ENCODE assay signal across 8 cellular contexts in the genomic region with DNA sequence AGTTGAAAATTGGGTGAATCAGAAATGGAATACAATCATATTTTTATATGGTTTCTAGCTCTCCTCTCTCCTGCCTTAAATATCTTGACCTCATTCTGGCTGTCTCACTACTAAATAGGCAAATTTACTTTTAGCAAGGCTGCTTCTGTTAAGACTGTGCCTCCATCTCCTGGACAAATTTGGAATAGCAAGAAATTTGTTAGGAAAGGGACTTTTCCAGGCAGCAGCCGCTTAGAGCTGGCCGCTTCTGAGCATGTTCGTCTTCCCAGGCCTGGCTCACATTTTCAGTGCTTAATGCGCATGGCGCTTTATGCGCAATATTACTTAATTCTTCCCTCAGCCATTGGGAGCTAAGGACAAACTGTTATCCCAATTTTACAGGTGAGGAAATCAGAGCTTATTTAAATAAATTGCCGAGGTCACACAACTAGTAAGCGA. TPM values are rescaled to one million over a fixed set of nuclear protein-coding genes. Genes with fewer than 3 reads are reported as not detected.
A peak's percentile ranks its signal among the peaks of the same experiment; 100 is the strongest.
DNase-seq lines count a peak whose midpoint lies in the region; ATAC-seq and TF ChIP-seq lines count a peak whose summit lies in the region.

No MANE protein-coding gene starts in this region.

- H3K9me3 ChIP-seq in CD8-positive, alpha-beta T cell (ENCODE audit: low read length) = no peaks in the 10 kb centered on the region

- peak overlapping the region; percentile 58 for H3K27ac Mint-ChIP-seq in CD8-positive, alpha-beta T cell
- peak overlapping the region; percentile 75 for H3K27ac Mint-ChIP-seq in activated CD4-positive, alpha-beta T cell treated with anti-CD3 and anti-CD28 coated beads, Interleukin-2, amount 10 ng/mL, durations not matched to agents 7 days and 5 days
- peak overlapping the region; percentile 75 for H3K27ac Mint-ChIP-seq in type B pancreatic cell

- no peak for ATAC-seq in CD8-positive, alpha-beta T cell
- no peak for ATAC-seq in GM18505 (IDR thresholded peaks at IDR 0.05; ENCODE audit: unreplicated experiment)

- TF ChIP-seq POLR2A in erythroblast (IDR thresholded peaks at IDR 0.05; ENCODE audit: low read length) (no peak), GM18505 (IDR thresholded peaks at IDR 0.05; ENCODE audit: borderline replicate concordance, extremely low read depth, insufficient read depth, insufficient read length) (no peak)

- H3K27me3 ChIP-seq in CD8-positive, alpha-beta T cell (ENCODE audit: insufficient read depth, low read length) = no peaks in the 10 kb centered on the region

- DNase-seq in CD8-positive, alpha-beta T cell = peak in 3 of 7 experiments; percentile 22 to 42 (median 32)
- peak; percentile 79 for DNase-seq in HCEC 1CT
- peak; percentile 85 for DNase-seq in NCI-H510A treated with DMSO at 0.1 percent for 48 hours (lab: John Stamatoyannopoulos, UW)
- peak; percentile 65 for DNase-seq in activated CD4-positive, alpha-beta T cell treated with anti-CD3 and anti-CD28 coated beads, Interleukin-2, amount 10 ng/mL, durations not matched to agents 7 days and 5 days
- peak; percentile 76 to 88 for DNase-seq in erythroblast (lab: John Stamatoyannopoulos, UW)
- DNase-seq in middle frontal gyrus (ENCODE audit: extremely low spot score, low spot score) = peak; percentile 91
- DNase-seq in type B pancreatic cell (ENCODE audit: extremely low spot score, unreplicated experiment) = no peak

- no peak overlapping the region for H3K27ac ChIP-seq in CD8-positive, alpha-beta T cell (ENCODE audit: low read depth, low read length)

- peaks cover 38% of the 10 kb centered on the region for H3K4me1 Mint-ChIP-seq in CD8-positive, alpha-beta T cell (ENCODE audit: low read depth)
- peaks cover 29% of the 10 kb centered on the region for H3K4me1 Mint-ChIP-seq in activated CD4-positive, alpha-beta T cell treated with anti-CD3 and anti-CD28 coated beads, Interleukin-2, amount 10 ng/mL, durations not matched to agents 7 days and 5 days
- peaks cover 14% of the 10 kb centered on the region for H3K4me1 Mint-ChIP-seq in type B pancreatic cell (ENCODE audit: unreplicated experiment)

- no peaks in the 10 kb centered on the region for H3K9me3 Mint-ChIP-seq in CD8-positive, alpha-beta T cell
- H3K9me3 Mint-ChIP-seq in activated CD4-positive, alpha-beta T cell treated with anti-CD3 and anti-CD28 coated beads, Interleukin-2, amount 10 ng/mL, durations not matched to agents 7 days and 5 days = no peaks in the 10 kb centered on the region
- H3K9me3 Mint-ChIP-seq in type B pancreatic cell = no peaks in the 10 kb centered on the region

- H3K27me3 Mint-ChIP-seq in CD8-positive, alpha-beta T cell (ENCODE audit: low read depth) = no peaks in the 10 kb centered on the region
- no peaks in the 10 kb centered on the region for H3K27me3 Mint-ChIP-seq in activated CD4-positive, alpha-beta T cell treated with anti-CD3 and anti-CD28 coated beads, Interleukin-2, amount 10 ng/mL, durations not matched to agents 7 days and 5 days
- H3K27me3 Mint-ChIP-seq in type B pancreatic cell = no peaks in the 10 kb centered on the region

- TF ChIP-seq CTCF in CD8-positive, alpha-beta T cell (IDR thresholded peaks at IDR 0.05) = peak; percentile 72
- peak; percentile 93 for TF ChIP-seq CTCF in type B pancreatic cell (conservative IDR thresholded peaks at IDR 0.05)

- POLR2A ChIA-PET in CD8-positive, alpha-beta T cell (lab: Charles Lee) = interaction anchor here (0.6 to 2.4 kb wide), 6 partner anchors 53 to 334 kb away, joined by 3 to 8 read pairs (median 3); partner anchors contain the start of gene USP18
- POLR2A ChIA-PET in activated CD4-positive, alpha-beta T cell treated with anti-CD3 and anti-CD28 coated beads, Interleukin-2, amount 10 ng/mL, durations not matched to agents 7 days and 5 days (lab: Charles Lee) = interaction anchor here (1.0 to 1.1 kb wide), 2 partner anchors 74 to 248 kb away, joined by 3 read pairs; partner anchors contain the start of gene USP18

- peaks cover 7% of the 10 kb centered on the region for H3K36me3 ChIP-seq in CD8-positive, alpha-beta T cell (ENCODE audit: insufficient read depth, low read length)

- peaks cover 30% of the 10 kb centered on the region for H3K4me1 ChIP-seq in CD8-positive, alpha-beta T cell (ENCODE audit: insufficient read depth, low read length)

- H3K4me3 Mint-ChIP-seq in CD8-positive, alpha-beta T cell = peak overlapping the region; percentile 69
- H3K4me3 Mint-ChIP-seq in activated CD4-positive, alpha-beta T cell treated with anti-CD3 and anti-CD28 coated beads, Interleukin-2, amount 10 ng/mL, durations not matched to agents 7 days and 5 days = peak overlapping the region; percentile 89
- H3K4me3 Mint-ChIP-seq in type B pancreatic cell = peak overlapping the region; percentile 81

- peaks cover 30% of the 10 kb centered on the region for H3K36me3 Mint-ChIP-seq in CD8-positive, alpha-beta T cell
- H3K36me3 Mint-ChIP-seq in activated CD4-positive, alpha-beta T cell treated with anti-CD3 and anti-CD28 coated beads, Interleukin-2, amount 10 ng/mL, durations not matched to agents 7 days and 5 days (ENCODE audit: low read depth) = peaks cover 24% of the 10 kb centered on the region
- peaks cover 12% of the 10 kb centered on the region for H3K36me3 Mint-ChIP-seq in type B pancreatic cell

- CTCF ChIA-PET in CD8-positive, alpha-beta T cell (lab: Charles Lee) = interaction anchor here (0.6 to 6.2 kb wide), 31 partner anchors 9 to 1002 kb away, joined by 3 to 140 read pairs (median 4); no protein-coding TSS in a partner anchor
- CTCF ChIA-PET in activated CD4-positive, alpha-beta T cell treated with anti-CD3 and anti-CD28 coated beads, Interleukin-2, amount 10 ng/mL, durations not matched to agents 7 days and 5 days (lab: Charles Lee) = interaction anchor here (0.6 to 2.1 kb wide), 32 partner anchors 9 to 904 kb away, joined by 3 to 24 read pairs (median 4); no protein-coding TSS in a partner anchor

- no peak overlapping the region for H3K4me3 ChIP-seq in CD8-positive, alpha-beta T cell (ENCODE audit: low read depth, low read length)

- intact Hi-C loops in CD8-positive, alpha-beta T cell (cut with DNase I, micrococcal nuclease) = loop anchor here (1.0 to 5.0 kb wide), 9 partner anchors 52 to 991 kb away; partner anchors contain the start of genes MICAL3 (in 2 of the 2), ATP6V1E1 (in 1 of the 2), BCL2L13 (in 1 of the 2) and HDHD5 (in 1 of the 2)

RNA-seq across cellular contexts. Expression of gene PEX26, which starts 1.7 kb away (rescaled TPM):
- 10 to 100 TPM; 22.5 to 23.0 TPM for total RNA-seq in CD8-positive, alpha-beta T cell
- total RNA-seq in activated CD4-positive, alpha-beta T cell treated with anti-CD3 and anti-CD28 coated beads, Interleukin-2, amount 10 ng/mL, durations not matched to agents 7 days and 5 days = 10 to 100 TPM; 40.1 to 41.0 TPM
- total RNA-seq in type B pancreatic cell (ENCODE audit: low replicate concordance) = 41.0 and 46.3 TPM in 2 replicates

RNA-seq across cellular contexts. Expression of gene TUBA8, which starts 34.5 kb away (rescaled TPM):
- 1 to 10 TPM; 1.3 to 1.4 TPM for total RNA-seq in CD8-positive, alpha-beta T cell
- total RNA-seq in activated CD4-positive, alpha-beta T cell treated with anti-CD3 and anti-CD28 coated beads, Interleukin-2, amount 10 ng/mL, durations not matched to agents 7 days and 5 days = 1 to 10 TPM; 1.4 to 2.2 TPM
- total RNA-seq in type B pancreatic cell (ENCODE audit: low replicate concordance) = 1.7 TPM in 1 of 2 replicates, not detected in the other

RNA-seq across cellular contexts. Expression of gene MICAL3, which starts 51.7 kb away (rescaled TPM):
- 10 to 100 TPM in 1 of 2 experiments, 1 to 10 TPM in 1; 7.0 to 11.7 TPM for total RNA-seq in CD8-positive, alpha-beta T cell
- 10 to 100 TPM; 19.1 to 21.4 TPM for total RNA-seq in activated CD4-positive, alpha-beta T cell treated with anti-CD3 and anti-CD28 coated beads, Interleukin-2, amount 10 ng/mL, durations not matched to agents 7 days and 5 days
- 36.4 and 56.4 TPM in 2 replicates for total RNA-seq in type B pancreatic cell (ENCODE audit: low replicate concordance)
